27 cellular contexts compared by ENCODE assay signal in genomic region chr7:155303039-155303593, GRCh38. TPM values are rescaled to one million over a fixed set of nuclear protein-coding genes. Genes with fewer than 3 reads are reported as not detected.
A peak's percentile ranks its signal among the peaks of the same experiment; 100 is the strongest.
DNase-seq lines count a peak whose midpoint lies in the region; ATAC-seq and TF ChIP-seq lines count a peak whose summit lies in the region.
"Had no signal": no experiment of that assay in that cellular context is flagged by ENCODE, and none has a peak within 500 bp of the region (broad histone marks: within the 10 kb centered on the region; RNA-seq: fewer than 3 reads in every experiment).

No MANE protein-coding gene starts in this region.

- intact Hi-C loops in body of pancreas (cut with DNase I) (no loop called here), stomach (cut with DNase I; ENCODE audit: low total_unique reads) (no loop called here)

- DNase-seq in G401 (ENCODE audit: low spot score) (peak; percentile 17), body of pancreas (peak in 2 of 4 donors; percentile 29 to 51), neuronal stem cell (ENCODE audit: low spot score) (no peak), brain microvascular endothelial cell (no peak), NCI-H2107 treated with DMSO at 0.1 percent for 48 hours (lab: John Stamatoyannopoulos, UW; ENCODE audit: unreplicated experiment) (no peak), stomach (no peak)
- DNase-seq: activated B cell treated with CpG ODN at 0.5 μM for 24 hours; activated CD4-positive, alpha-beta T cell treated with anti-CD3 and anti-CD28 coated beads, Interleukin-2, amount 50 U/mL, for 4 hours; Calu3; cerebellar nuclear complex; GOT3; left ventricle myocardium superior; naive thymus-derived CD8-positive, alpha-beta T cell; NCI-H1048; NCI-H187; NCI-H2171 treated with DMSO at 0.1 percent for 48 hours; NCI-H524 treated with DMSO at 0.1 percent for 48 hours; ovary; PC-9; SHP77 treated with DMSO at 0.1 percent for 48 hours; stimulated activated CD4-positive, alpha-beta T cell treated with anti-CD3 and anti-CD28 coated beads, Interleukin-2, amount 100 ng/mL, for 48 hours; T1000; upper lobe of left lung had no signal

- H3F3A ChIP-seq in Loucy (ENCODE audit: low read depth), result peaks cover 3% of the 10 kb centered on the region

- H3K4me3 ChIP-seq in Loucy (ENCODE audit: low read length, poor library complexity, severe bottlenecking) (peak overlapping the region; percentile 84), body of pancreas (no peak overlapping the region), neuronal stem cell (ENCODE audit: low read length in 2 of 2) (peak overlapping the region in 1 of 2 donors; percentile 16), brain microvascular endothelial cell (ENCODE audit: low read depth, low read length) (no peak overlapping the region), stomach (no peak overlapping the region)
- H3K4me3 ChIP-seq: ascending aorta, ovary, PC-9, upper lobe of left lung had no signal

- H3K27me3 ChIP-seq in Loucy (ENCODE audit: insufficient read depth, low read length, poor library complexity, severe bottlenecking), result peaks cover 4% of the 10 kb centered on the region
- no peaks in the 10 kb centered on the region for H3K27me3 ChIP-seq in body of pancreas
- H3K27me3 ChIP-seq in neuronal stem cell (ENCODE audit: control insufficient read depth in 3 of 3, insufficient read depth in 3 of 3, low read depth in 1 of 3, low read length in 3 of 3), result no peaks in the 10 kb centered on the region
- H3K27me3 ChIP-seq in brain microvascular endothelial cell (replicated peaks), result no peaks in the 10 kb centered on the region
- no peaks in the 10 kb centered on the region for H3K27me3 ChIP-seq in stomach
- H3K27me3 ChIP-seq: ascending aorta, ovary, upper lobe of left lung had no signal

- H3K27ac ChIP-seq in body of pancreas, result peak overlapping the region in 3 of 4 donors; percentile 1 to 26 (median 22)
- H3K27ac ChIP-seq in neuronal stem cell (replicated peaks; ENCODE audit: low read length), result no peak overlapping the region
- no peak overlapping the region for H3K27ac ChIP-seq in brain microvascular endothelial cell
- no peak overlapping the region for H3K27ac ChIP-seq in stomach
- H3K27ac ChIP-seq: ascending aorta, C4-2B, ovary, PC-9, upper lobe of left lung had no signal

- 36 to 37% methylated on average over 9 to 10 of the region's 10 CpGs for WGBS in body of pancreas, 2 donors
- WGBS in neuronal stem cell (ENCODE audit: extremely low coverage in 2 of 2, insufficient read length in 2 of 2, insufficient replicate concordance in 1 of 2), 2 donors, result no CpG with 5 or more reads among the region's 10 CpGs
- WGBS in stomach, 5 donors, result 47 to 81% (median 66%) methylated on average over 6 to 10 of the region's 10 CpGs

- ATAC-seq in body of pancreas, result no peak
- ATAC-seq: activated T-helper 17 cell treated with anti-CD3 and anti-CD28 coated beads, Interleukin-2, amount 50 U/mL, for 72 hours; left ventricle myocardium superior; naive thymus-derived CD8-positive, alpha-beta T cell had no signal

- no peak overlapping the region for H3K18ac ChIP-seq in neuronal stem cell (ENCODE audit: low read length)

- peaks cover 94% of the 10 kb centered on the region for H3K79me2 ChIP-seq in Loucy (ENCODE audit: insufficient read depth, low read length)

- H3K23ac ChIP-seq in neuronal stem cell (ENCODE audit: low read depth, low read length, poor library complexity), result no peak overlapping the region

- peaks cover 72% of the 10 kb centered on the region for H3K4me1 ChIP-seq in Loucy (ENCODE audit: insufficient read depth, low read length, poor library complexity, severe bottlenecking)
- H3K4me1 ChIP-seq in body of pancreas, result peaks cover 75% of the 10 kb centered on the region
- peaks cover 10 to 13% of the 10 kb centered on the region in 2 donors for H3K4me1 ChIP-seq in neuronal stem cell (ENCODE audit: control insufficient read depth in 2 of 2, insufficient read depth in 1 of 2, low read depth in 1 of 2, low read length in 2 of 2)
- peaks cover 18 to 66% (median 35%) of the 10 kb centered on the region in 4 donors for H3K4me1 ChIP-seq in stomach

- peaks cover 84% of the 10 kb centered on the region for H3K36me3 ChIP-seq in Loucy (ENCODE audit: insufficient read depth, low read length)
- no peaks in the 10 kb centered on the region for H3K36me3 ChIP-seq in body of pancreas (replicated peaks in 1 of 2; ENCODE audit: insufficient read depth in 1 of 2, low read depth in 2 of 2)
- peaks cover 50 to 94% of the 10 kb centered on the region in 2 donors for H3K36me3 ChIP-seq in neuronal stem cell (replicated peaks in 1 of 2; ENCODE audit: control insufficient read depth in 2 of 2, insufficient read depth in 2 of 2, low read length in 2 of 2)
- H3K36me3 ChIP-seq in brain microvascular endothelial cell (replicated peaks), result peaks cover 44% of the 10 kb centered on the region
- H3K36me3 ChIP-seq in stomach, result peaks cover 13 to 59% (median 57%) of the 10 kb centered on the region in 4 donors
- H3K36me3 ChIP-seq: ovary had no signal

- H3K9ac ChIP-seq in Loucy (ENCODE audit: low read depth, low read length, poor library complexity, severe bottlenecking), result peak overlapping the region; percentile 77
- peak overlapping the region; percentile 71 for H3K9ac ChIP-seq in neuronal stem cell (ENCODE audit: low read depth, low read length, poor library complexity)

- H3K9me3 ChIP-seq in Loucy (ENCODE audit: insufficient read depth, low read depth, low read length) (no peaks in the 10 kb centered on the region), body of pancreas (no peaks in the 10 kb centered on the region), neuronal stem cell (replicated peaks in 1 of 2; ENCODE audit: control insufficient read depth in 2 of 2, insufficient read depth in 1 of 2, low read depth in 1 of 2, low read length in 2 of 2) (no peaks in the 10 kb centered on the region), stomach (no peaks in the 10 kb centered on the region)
- H3K9me3 ChIP-seq: ascending aorta, ovary, upper lobe of left lung had no signal

- H2BK12ac ChIP-seq in neuronal stem cell (ENCODE audit: low read length), result no peak overlapping the region

- no peak overlapping the region for H4K91ac ChIP-seq in neuronal stem cell (ENCODE audit: low read depth, low read length, poor library complexity)

- no peak overlapping the region for H4K8ac ChIP-seq in neuronal stem cell (ENCODE audit: low read depth, low read length)

- TF ChIP-seq POLR2A in body of pancreas (IDR thresholded peaks at IDR 0.05) (no peak), stomach (IDR thresholded peaks at IDR 0.05) (no peak)

- no peak overlapping the region for H3K14ac ChIP-seq in neuronal stem cell (ENCODE audit: low read length)

- H3K9me2 ChIP-seq in Loucy (replicated peaks; ENCODE audit: low read depth, low read length), result no peaks in the 10 kb centered on the region

- H2BK15ac ChIP-seq in neuronal stem cell (ENCODE audit: low read length), result no peak overlapping the region

- in situ Hi-C loops in G401 (cut with HindIII; ENCODE audit: low sequenced_read_pairs), result no loop called here
- in situ Hi-C loops in brain microvascular endothelial cell (cut with HindIII; ENCODE audit: low pct_ligation_motif_present, low sequenced_read_pairs), result loop anchor here (5.0 kb wide), 1 partner anchor 111 kb away; no protein-coding TSS in a partner anchor

- H3K4ac ChIP-seq in neuronal stem cell (ENCODE audit: low read length), result no peak overlapping the region

- no peak overlapping the region for H2BK5ac ChIP-seq in neuronal stem cell (ENCODE audit: low read length)

- peaks cover 5% of the 10 kb centered on the region for H3K79me1 ChIP-seq in neuronal stem cell (ENCODE audit: low read depth, low read length)

- TF ChIP-seq EP300 in stomach (IDR thresholded peaks at IDR 0.05), result no peak

- peaks cover 95% of the 10 kb centered on the region for H4K20me1 ChIP-seq in Loucy (ENCODE audit: insufficient read depth, low read length, poor library complexity, severe bottlenecking)

- H2BK120ac ChIP-seq in neuronal stem cell (ENCODE audit: low read depth, low read length), result no peak overlapping the region

- H3K4me2 ChIP-seq in Loucy (ENCODE audit: low read depth, low read length, poor library complexity, severe bottlenecking), result peak overlapping the region; percentile 100
- H3K4me2 ChIP-seq in neuronal stem cell (ENCODE audit: insufficient read depth, low read length, poor library complexity, severe bottlenecking), result no peak overlapping the region
- H3K4me2 ChIP-seq: PC-9 had no signal

- TF ChIP-seq CTCF in Loucy (conservative IDR thresholded peaks at IDR 0.05; ENCODE audit: low read length) (no peak), body of pancreas (IDR thresholded peaks at IDR 0.05) (no peak), brain microvascular endothelial cell (IDR thresholded peaks at IDR 0.05; ENCODE audit: low read depth, low read length, missing control alignments) (no peak), stomach (IDR thresholded peaks at IDR 0.05) (no peak)

- no peak overlapping the region for H2AFZ ChIP-seq in Loucy (ENCODE audit: low read length)
- no peak overlapping the region for H2AFZ ChIP-seq in neuronal stem cell (ENCODE audit: low read length)
- H2AFZ ChIP-seq: PC-9 had no signal

- H2AK5ac ChIP-seq in neuronal stem cell (ENCODE audit: low read depth, low read length), result no peak overlapping the region

RNA-seq across cellular contexts. Expression of gene INSIG1, which starts 5.4 kb away (rescaled TPM):
- 42.4 and 69.1 TPM in 2 replicates for total RNA-seq in G401 (2014; rRNA removed; shearing (Covaris generic))
- total RNA-seq in body of pancreas (10 to 100 TPM; 47.0 to 79.8 TPM), stomach (10 to 100 TPM in 4 of 5 donors, 1 to 10 TPM in 1; 9.9 to 65.2 (median 42.2) TPM)
- polyA plus RNA-seq in neuronal stem cell (2013, experiment 1 of 2), result 183 TPM
- 199 TPM for polyA plus RNA-seq in neuronal stem cell (2013, experiment 2 of 2)
- polyA plus RNA-seq in stomach, result 10 to 100 TPM; 24.5 to 37.9 (median 30.5) TPM

Comparison
In these comparisons a context has a peak if more than half of its experiments do, and no peak if none do; other contexts are left out.
1. H3K27ac ChIP-seq: peak in body of pancreas (3 of 4); none in neuronal stem cell (single experiment), brain microvascular endothelial cell (single experiment) and stomach (0 of 5).